Comparison of ENCODE assay signal across 8 cellular contexts in genomic region chr1:54973205-54973921, GRCh38. TPM values are rescaled to one million over a fixed set of nuclear protein-coding genes. Genes with fewer than 3 reads are reported as not detected.
DNase-seq lines count a peak whose midpoint lies in the region; FAIRE-seq and TF ChIP-seq lines count a peak whose summit lies in the region.

No MANE protein-coding gene starts in this region.

- H3K27ac ChIP-seq in esophagus muscularis mucosa (replicated peaks in 1 of 4): peak overlapping the region; percentile 53 to 75 (median 56)

- no peaks in the 10 kb centered on the region for H3K9me3 ChIP-seq in esophagus muscularis mucosa

- no peaks in the 10 kb centered on the region for H3K36me3 ChIP-seq in esophagus muscularis mucosa

- peak overlapping the region; percentile 23 for H3K27ac Mint-ChIP-seq in neural crest cell (ENCODE audit: unreplicated experiment)

- TF ChIP-seq POLR2A in esophagus muscularis mucosa (IDR thresholded peaks at IDR 0.05; ENCODE audit: low read depth) (no peak), GM12892 (IDR thresholded peaks at IDR 0.05; ENCODE audit: low read depth, low read length) (no peak)

- H3K4me1 ChIP-seq in esophagus muscularis mucosa: peaks cover 0 to 11% (median 9%) of the 10 kb centered on the region in 4 donors

- H3K4me3 Mint-ChIP-seq in neural crest cell: no peak overlapping the region

- no peak for FAIRE-seq in GM12892 (lab: Jason Lieb, UNC)

- TF ChIP-seq CTCF in esophagus muscularis mucosa (IDR thresholded peaks at IDR 0.05): peak in 1 of 3 experiments; percentile 40
- TF ChIP-seq CTCF in neural crest cell (conservative IDR thresholded peaks at IDR 0.05): peak; percentile 49

- DNase-seq in DMS 273 treated with DMSO at 0.1 percent for 48 hours (lab: John Stamatoyannopoulos, UW) (peak; percentile 60), NCI-H774 (lab: John Stamatoyannopoulos, UW) (peak; percentile 44), esophagus muscularis mucosa (ENCODE audit: extremely low spot score) (no peak), neural crest cell (ENCODE audit: low read depth, low spot score) (peak; percentile 42), GM12892 (ENCODE audit: insufficient read length) (no peak)
- DNase-seq in activated CD8-positive, alpha-beta memory T cell treated with anti-CD3 and anti-CD28 coated beads, Interleukin-2, amount 50 U/mL, for 4 hours: no peak
- DNase-seq in stimulated activated CD4-positive, alpha-beta T cell treated with anti-CD3 and anti-CD28 coated beads, Interleukin-4, amount 100 ng/mL, for 4 hours: no peak
- no peak for DNase-seq in activated CD4-positive, alpha-beta T cell treated with anti-CD3 and anti-CD28 coated beads for 1 hour

- TF ChIP-seq EP300 in esophagus muscularis mucosa (IDR thresholded peaks at IDR 0.05): no peak

- no peak overlapping the region for H3K4me3 ChIP-seq in esophagus muscularis mucosa

- peaks cover 5% of the 10 kb centered on the region for H3K4me1 Mint-ChIP-seq in neural crest cell

- 36% methylated on average over 5 of the region's 5 CpGs for WGBS in esophagus muscularis mucosa

- intact Hi-C loops in esophagus muscularis mucosa (cut with DNase I): no loop called here

- peaks cover 0 to 13% (median 0%) of the 10 kb centered on the region in 4 donors for H3K27me3 ChIP-seq in esophagus muscularis mucosa

- H3K27me3 Mint-ChIP-seq in neural crest cell (ENCODE audit: low read depth): peaks cover 26% of the 10 kb centered on the region

- no peaks in the 10 kb centered on the region for H3K36me3 Mint-ChIP-seq in neural crest cell (ENCODE audit: low read depth)

- no peaks in the 10 kb centered on the region for H3K9me3 Mint-ChIP-seq in neural crest cell

RNA-seq across cellular contexts. Expression of gene TMEM61, which starts 7.1 kb away (rescaled TPM):
- total RNA-seq in esophagus muscularis mucosa: 1 to 10 TPM in 1 of 4 donors, under 1 TPM in 2, not detected in 1; 0.66 to 2.5 (median 0.84) TPM
- not detected in 2 replicates for total RNA-seq in neural crest cell
- polyA plus RNA-seq in GM12892 (2012; ENCODE audit: missing spikeins): not detected

RNA-seq across cellular contexts. Expression of gene BSND, which starts 25.4 kb away (rescaled TPM):
- total RNA-seq in esophagus muscularis mucosa (not detected), neural crest cell (not detected in 2 replicates)
- polyA plus RNA-seq in GM12892 (2012; ENCODE audit: missing spikeins): not detected

Comparison
In these comparisons a context has a peak if more than half of its experiments do, and no peak if none do; other contexts are left out.
1. DNase-seq: peak in DMS 273 treated with DMSO at 0.1 percent for 48 hours (single experiment), NCI-H774 (single experiment) and neural crest cell (single experiment); none in esophagus muscularis mucosa (single experiment), GM12892 (single experiment), activated CD8-positive, alpha-beta memory T cell treated with anti-CD3 and anti-CD28 coated beads, Interleukin-2, amount 50 U/mL, for 4 hours (single experiment), stimulated activated CD4-positive, alpha-beta T cell treated with anti-CD3 and anti-CD28 coated beads, Interleukin-4, amount 100 ng/mL, for 4 hours (0 of 2) and activated CD4-positive, alpha-beta T cell treated with anti-CD3 and anti-CD28 coated beads for 1 hour (single experiment).